ENCODE assay signal across 22 cellular contexts in the genomic region with DNA sequence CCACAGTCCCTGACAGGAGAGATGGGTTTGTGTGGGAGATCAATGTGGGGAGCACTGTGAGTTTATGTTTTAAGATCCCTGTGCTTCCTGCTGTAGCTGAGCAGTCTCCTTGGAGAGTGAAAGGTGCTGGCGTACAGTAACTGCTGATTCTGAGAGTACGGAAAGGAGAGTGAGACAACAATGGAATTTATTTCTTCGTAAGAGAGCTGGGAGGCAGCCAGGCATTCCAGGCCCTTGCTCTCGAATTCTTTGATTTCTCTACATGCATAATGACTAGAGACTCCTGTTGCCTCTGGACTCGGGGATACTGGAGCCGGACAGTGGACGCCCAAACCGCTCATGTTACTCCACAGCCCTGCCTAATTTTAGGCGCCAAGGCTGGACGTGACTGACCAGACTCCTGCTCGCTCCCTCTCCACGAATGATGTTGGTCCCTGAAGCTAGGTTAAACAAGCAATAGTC.
A peak's percentile ranks its signal among the peaks of the same experiment; 100 is the strongest.
DNase-seq lines count a peak whose midpoint lies in the region; ATAC-seq, FAIRE-seq and TF ChIP-seq lines count a peak whose summit lies in the region.
"Had no signal": no experiment of that assay in that cellular context is flagged by ENCODE, and none has a peak within 500 bp of the region (broad histone marks: within the 10 kb centered on the region; RNA-seq: fewer than 3 reads in every experiment).

No MANE protein-coding gene starts in this region.

- intact Hi-C loops in Right ventricle myocardium inferior (cut with DNase I) = no loop called here
- intact Hi-C loops in cardiac septum (cut with DNase I) = loop anchor here (5.0 to 10.0 kb wide), 2 partner anchors 91 to 293 kb away; a partner anchor contains a TSS

- peak; percentile 68 for DNase-seq in Right ventricle myocardium inferior (ENCODE audit: missing footprints)
- no peak for DNase-seq in cardiac septum (ENCODE audit: low spot score)
- DNase-seq in iris pigment epithelial cell (ENCODE audit: low read depth) = peak; percentile 41
- no peak for DNase-seq in omental fat pad (ENCODE audit: low spot score)
- DNase-seq in urothelium cell line (ENCODE audit: low spot score) = peak; percentile 15
- DNase-seq in NCI-H1436 (lab: John Stamatoyannopoulos, UW) = no peak
- no peak for DNase-seq in occipital lobe (lab: John Stamatoyannopoulos, UW)
- DNase-seq in chondrocyte (ENCODE audit: low spot score) = no peak
- DNase-seq: activated CD4-positive, CD25-positive, alpha-beta regulatory T cell; activated CD8-positive, alpha-beta memory T cell treated with anti-CD3 and anti-CD28 coated beads, Interleukin-2, amount 10 ng/mL, durations not matched to agents 7 days and 5 days; activated gamma-delta T cell treated with Interleukin-2 at 50 U/mL for 16 hours; CD4-positive, alpha-beta T cell; DMS79; effector CD4-positive, alpha-beta T cell; immature natural killer cell; NCI-H1930; NCI-H69; T-cell had no signal

- H3K4me1 Mint-ChIP-seq in chondrocyte (ENCODE audit: low read depth) = peaks cover 22% of the 10 kb centered on the region
- H3K4me1 Mint-ChIP-seq: activated CD8-positive, alpha-beta memory T cell treated with anti-CD3 and anti-CD28 coated beads, Interleukin-2, amount 10 ng/mL, durations not matched to agents 7 days and 5 days; immature natural killer cell; nephron; T-cell had no signal

- no peaks in the 10 kb centered on the region for H3K9me3 Mint-ChIP-seq in chondrocyte (ENCODE audit: low read depth)
- H3K9me3 Mint-ChIP-seq: brain; CD4-positive, alpha-beta T cell; immature natural killer cell; nephron; T-cell had no signal

- no peaks in the 10 kb centered on the region for H3K27me3 Mint-ChIP-seq in chondrocyte (ENCODE audit: low read depth)
- H3K27me3 Mint-ChIP-seq: activated CD8-positive, alpha-beta memory T cell treated with anti-CD3 and anti-CD28 coated beads, Interleukin-2, amount 10 ng/mL, durations not matched to agents 7 days and 5 days had no signal

- TF ChIP-seq CTCF in omental fat pad (IDR thresholded peaks at IDR 0.05) = no peak
- TF ChIP-seq CTCF in chondrocyte (IDR thresholded peaks at IDR 0.05) = no peak

- no peak overlapping the region for H3K4me3 Mint-ChIP-seq in chondrocyte (ENCODE audit: unreplicated experiment)
- H3K4me3 Mint-ChIP-seq: activated CD8-positive, alpha-beta memory T cell treated with anti-CD3 and anti-CD28 coated beads, Interleukin-2, amount 10 ng/mL, durations not matched to agents 7 days and 5 days; brain; CD4-positive, alpha-beta T cell; immature natural killer cell; nephron; T-cell had no signal

- H3K27ac Mint-ChIP-seq in chondrocyte (ENCODE audit: unreplicated experiment) = no peak overlapping the region
- H3K27ac Mint-ChIP-seq: activated CD8-positive, alpha-beta memory T cell treated with anti-CD3 and anti-CD28 coated beads, Interleukin-2, amount 10 ng/mL, durations not matched to agents 7 days and 5 days; CD4-positive, alpha-beta T cell; immature natural killer cell; T-cell had no signal

- no peak for FAIRE-seq in urothelium cell line (lab: Jason Lieb, UNC)
- FAIRE-seq: A204.1, RCC 7860 had no signal

- H3K36me3 Mint-ChIP-seq in chondrocyte (ENCODE audit: low read depth) = no peaks in the 10 kb centered on the region
- H3K36me3 Mint-ChIP-seq: activated CD8-positive, alpha-beta memory T cell treated with anti-CD3 and anti-CD28 coated beads, Interleukin-2, amount 10 ng/mL, durations not matched to agents 7 days and 5 days; brain; immature natural killer cell; T-cell had no signal

- ATAC-seq in Right ventricle myocardium inferior (peak; percentile 39), omental fat pad (ENCODE audit: low FRiP score) (peak; percentile 76)
- ATAC-seq: activated CD8-positive, alpha-beta memory T cell treated with anti-CD3 and anti-CD28 coated beads, Interleukin-2, amount 10 ng/mL, durations not matched to agents 7 days and 5 days; T-cell had no signal

Comparison
In these comparisons a context has a peak if more than half of its experiments do, and no peak if none do; other contexts are left out.
1. DNase-seq: peak in Right ventricle myocardium inferior (single experiment), iris pigment epithelial cell (single experiment) and urothelium cell line (single experiment); none in cardiac septum (single experiment), omental fat pad (single experiment), NCI-H1436 (single experiment), occipital lobe (single experiment) and chondrocyte (single experiment).